21 cellular contexts compared by ENCODE assay signal in genomic region chr16:68377667-68378420, GRCh38.
DNase-seq lines count a peak whose midpoint lies in the region; ATAC-seq and TF ChIP-seq lines count a peak whose summit lies in the region.
"Had no signal": no experiment of that assay in that cellular context is flagged by ENCODE, and none has a peak within 500 bp of the region (broad histone marks: within the 10 kb centered on the region; RNA-seq: fewer than 3 reads in every experiment).

No MANE protein-coding gene starts in this region.

- H3K27me3 ChIP-seq in upper lobe of right lung = no peaks in the 10 kb centered on the region
- H3K27me3 ChIP-seq: breast epithelium, testis had no signal

- H3K4me3 ChIP-seq in fibroblast of the aortic adventitia (ENCODE audit: low read depth, low read length) = no peak overlapping the region
- H3K4me3 ChIP-seq in upper lobe of right lung = no peak overlapping the region
- H3K4me3 ChIP-seq: breast epithelium, testis had no signal

- peaks cover 25% of the 10 kb centered on the region for H3K4me1 Mint-ChIP-seq in activated T-cell treated with anti-CD3 and anti-CD28 coated beads, Interleukin-2, amount 50 U/mL, for 72 hours (ENCODE audit: low read depth)
- H3K4me1 Mint-ChIP-seq: nephron had no signal

- DNase-seq in DMS 273 (lab: John Stamatoyannopoulos, UW; ENCODE audit: unreplicated experiment) (peak; percentile 27), DMS 273 treated with DMSO at 0.1 percent for 48 hours (lab: John Stamatoyannopoulos, UW) (no peak), fibroblast of the aortic adventitia (ENCODE audit: low read depth) (peak; percentile 7), retina (peak; percentile 39), upper lobe of right lung (no peak)
- no peak for DNase-seq in activated T-cell treated with anti-CD3 and anti-CD28 coated beads, Interleukin-2, amount 50 U/mL, for 72 hours
- DNase-seq: activated CD4-positive, alpha-beta T cell treated with anti-CD3 and anti-CD28 coated beads for 4 hours; activated CD8-positive, alpha-beta memory T cell treated with anti-CD3 and anti-CD28 coated beads, Interleukin-2, amount 50 U/mL, for 48 hours; activated naive CD4-positive, alpha-beta T cell treated with anti-CD3 and anti-CD28 coated beads, Interleukin-2, amount 10 ng/mL, durations not matched to agents 7 days and 5 days; MM.1S; NCI-H1930; T-helper 17 cell; testis had no signal

- no peaks in the 10 kb centered on the region for H3K4me1 ChIP-seq in upper lobe of right lung
- H3K4me1 ChIP-seq: breast epithelium had no signal

- H3K9me3 ChIP-seq in upper lobe of right lung = no peaks in the 10 kb centered on the region
- H3K9me3 ChIP-seq: breast epithelium, testis had no signal

- intact Hi-C loops in upper lobe of right lung (cut with DNase I) = no loop called here

- no peaks in the 10 kb centered on the region for H3K27me3 Mint-ChIP-seq in activated T-cell treated with anti-CD3 and anti-CD28 coated beads, Interleukin-2, amount 50 U/mL, for 72 hours (ENCODE audit: low read depth)
- H3K27me3 Mint-ChIP-seq: memory B cell, T-helper 17 cell had no signal

- H3K9me3 Mint-ChIP-seq in activated T-cell treated with anti-CD3 and anti-CD28 coated beads, Interleukin-2, amount 50 U/mL, for 72 hours = no peaks in the 10 kb centered on the region
- H3K9me3 Mint-ChIP-seq: activated naive CD4-positive, alpha-beta T cell treated with anti-CD3 and anti-CD28 coated beads, Interleukin-2, amount 10 ng/mL, durations not matched to agents 7 days and 5 days; memory B cell; nephron had no signal

- ATAC-seq in GM21825 (IDR thresholded peaks at IDR 0.05; ENCODE audit: unreplicated experiment) (no peak), upper lobe of right lung (no peak)
- no peak for ATAC-seq in activated T-cell treated with anti-CD3 and anti-CD28 coated beads, Interleukin-2, amount 50 U/mL, for 72 hours (replicated peaks in 1 of 2)
- ATAC-seq: sciatic nerve, T-helper 17 cell had no signal

- H3K27ac ChIP-seq in VCaP (peak overlapping the region; percentile 83), upper lobe of right lung (no peak overlapping the region)
- H3K27ac ChIP-seq: 22Rv1, testis had no signal

- TF ChIP-seq CTCF in VCaP (conservative IDR thresholded peaks at IDR 0.05) (no peak), fibroblast of the aortic adventitia (IDR thresholded peaks at IDR 0.05; ENCODE audit: insufficient read depth, low read length) (no peak), upper lobe of right lung (IDR thresholded peaks at IDR 0.05) (no peak)

- no peak overlapping the region for H3K4me3 Mint-ChIP-seq in activated T-cell treated with anti-CD3 and anti-CD28 coated beads, Interleukin-2, amount 50 U/mL, for 72 hours
- H3K4me3 Mint-ChIP-seq: activated naive CD4-positive, alpha-beta T cell treated with anti-CD3 and anti-CD28 coated beads, Interleukin-2, amount 10 ng/mL, durations not matched to agents 7 days and 5 days; CD14-positive monocyte; memory B cell; nephron; T-helper 17 cell had no signal

- no peaks in the 10 kb centered on the region for H3K36me3 ChIP-seq in upper lobe of right lung
- H3K36me3 ChIP-seq: breast epithelium had no signal

- no peaks in the 10 kb centered on the region for H3K36me3 Mint-ChIP-seq in activated T-cell treated with anti-CD3 and anti-CD28 coated beads, Interleukin-2, amount 50 U/mL, for 72 hours (ENCODE audit: insufficient read depth in 2 of 2)
- H3K36me3 Mint-ChIP-seq: activated naive CD4-positive, alpha-beta T cell treated with anti-CD3 and anti-CD28 coated beads, Interleukin-2, amount 10 ng/mL, durations not matched to agents 7 days and 5 days; CD14-positive monocyte; memory B cell had no signal

- H3K27ac Mint-ChIP-seq in activated T-cell treated with anti-CD3 and anti-CD28 coated beads, Interleukin-2, amount 50 U/mL, for 72 hours = no peak overlapping the region
- H3K27ac Mint-ChIP-seq: CD14-positive monocyte, memory B cell, nephron, T-helper 17 cell had no signal

Comparison
In these comparisons a context has a peak if more than half of its experiments do, and no peak if none do; other contexts are left out.
1. DNase-seq: peak in DMS 273 (single experiment), fibroblast of the aortic adventitia (single experiment) and retina (single experiment); none in DMS 273 treated with DMSO at 0.1 percent for 48 hours (single experiment), activated T-cell treated with anti-CD3 and anti-CD28 coated beads, Interleukin-2, amount 50 U/mL, for 72 hours (0 of 2) and upper lobe of right lung (single experiment).